16 cellular contexts compared by ENCODE assay signal in the genomic region with DNA sequence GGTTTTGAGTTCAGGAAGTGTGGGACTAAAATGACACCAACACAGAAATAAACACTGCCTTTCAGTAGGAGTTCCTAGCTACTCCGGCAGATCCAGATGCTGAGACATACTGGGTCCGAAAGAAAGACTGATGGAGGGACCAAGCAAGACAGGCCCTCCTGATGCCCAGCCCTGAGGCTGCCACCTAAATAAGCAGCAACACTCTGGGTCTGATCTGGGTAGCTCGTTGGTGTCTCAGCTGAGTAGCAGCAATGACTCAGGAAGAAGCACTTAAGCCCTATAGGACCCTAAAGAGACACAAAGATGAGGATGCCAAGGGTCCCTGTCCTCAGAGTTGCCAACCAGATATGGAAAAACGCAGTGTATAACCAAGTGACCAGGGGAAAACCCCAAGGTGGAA.
A peak's percentile ranks its signal among the peaks of the same experiment; 100 is the strongest.
DNase-seq lines count a peak whose midpoint lies in the region; ATAC-seq and TF ChIP-seq lines count a peak whose summit lies in the region.
"Had no signal": no experiment of that assay in that cellular context is flagged by ENCODE, and none has a peak within 500 bp of the region (broad histone marks: within the 10 kb centered on the region; RNA-seq: fewer than 3 reads in every experiment).

No MANE protein-coding gene starts in this region.

- no peak for TF ChIP-seq POLR2A in esophagus muscularis mucosa (IDR thresholded peaks at IDR 0.05; ENCODE audit: low read depth)

- peak overlapping the region; percentile 92 for H3K27ac Mint-ChIP-seq in activated naive CD4-positive, alpha-beta T cell treated with anti-CD3 and anti-CD28 coated beads, Interleukin-2, amount 50 U/mL, for 24 hours
- peak overlapping the region; percentile 98 for H3K27ac Mint-ChIP-seq in activated CD4-positive, alpha-beta memory T cell treated with anti-CD3 and anti-CD28 coated beads for 36 hours
- H3K27ac Mint-ChIP-seq in endothelial cell (ENCODE audit: unreplicated experiment) = peak overlapping the region; percentile 32

- no peaks in the 10 kb centered on the region for H3K27me3 ChIP-seq in esophagus muscularis mucosa

- ATAC-seq in HG02678 (IDR thresholded peaks at IDR 0.05; ENCODE audit: unreplicated experiment) = no peak
- ATAC-seq: HCT116 had no signal

- peaks cover 0 to 17% (median 12%) of the 10 kb centered on the region in 4 donors for H3K4me1 ChIP-seq in esophagus muscularis mucosa
- H3K4me1 ChIP-seq: parathyroid adenoma had no signal

- intact Hi-C loops in activated CD4-positive, alpha-beta memory T cell treated with anti-CD3 and anti-CD28 coated beads for 36 hours (cut with micrococcal nuclease) = loop anchor here (1.0 to 10.0 kb wide), 3 partner anchors 12 to 581 kb away; a partner anchor contains a TSS
- intact Hi-C loops in esophagus muscularis mucosa (cut with DNase I) = no loop called here

- no peak for DNase-seq in activated naive CD4-positive, alpha-beta T cell treated with anti-CD3 and anti-CD28 coated beads, Interleukin-2, amount 50 U/mL, for 16 hours
- peak; percentile 48 for DNase-seq in activated CD4-positive, alpha-beta memory T cell treated with anti-CD3 and anti-CD28 coated beads for 36 hours
- DNase-seq in endothelial cell (ENCODE audit: low spot score) = no peak
- no peak for DNase-seq in substantia nigra (lab: John Stamatoyannopoulos, UW)
- no peak for DNase-seq in esophagus muscularis mucosa (ENCODE audit: extremely low spot score)
- no peak for DNase-seq in ureter (ENCODE audit: low spot score)
- DNase-seq: DMS 273 treated with DMSO at 0.1 percent for 48 hours, kidney, NCI-H2029 treated with DMSO at 0.1 percent for 48 hours, NCI-H526, SK-N-SH had no signal

- peaks cover 95% of the 10 kb centered on the region for H3K4me1 Mint-ChIP-seq in activated naive CD4-positive, alpha-beta T cell treated with anti-CD3 and anti-CD28 coated beads, Interleukin-2, amount 50 U/mL, for 24 hours
- H3K4me1 Mint-ChIP-seq in activated CD4-positive, alpha-beta memory T cell treated with anti-CD3 and anti-CD28 coated beads for 36 hours (ENCODE audit: low read depth) = peaks cover 85% of the 10 kb centered on the region
- peaks cover 81% of the 10 kb centered on the region for H3K4me1 Mint-ChIP-seq in endothelial cell (ENCODE audit: unreplicated experiment)

- H3K27ac ChIP-seq in substantia nigra (ENCODE audit: low read depth, low read length, poor library complexity, severe bottlenecking) (peak overlapping the region; percentile 69), esophagus muscularis mucosa (replicated peaks in 1 of 4) (no peak overlapping the region)
- H3K27ac ChIP-seq: parathyroid adenoma had no signal

- no peaks in the 10 kb centered on the region for H3K9me3 Mint-ChIP-seq in activated naive CD4-positive, alpha-beta T cell treated with anti-CD3 and anti-CD28 coated beads, Interleukin-2, amount 50 U/mL, for 24 hours
- no peaks in the 10 kb centered on the region for H3K9me3 Mint-ChIP-seq in activated CD4-positive, alpha-beta memory T cell treated with anti-CD3 and anti-CD28 coated beads for 36 hours
- H3K9me3 Mint-ChIP-seq in endothelial cell (ENCODE audit: unreplicated experiment) = no peaks in the 10 kb centered on the region

- no peaks in the 10 kb centered on the region for H3K9me3 ChIP-seq in esophagus muscularis mucosa
- H3K9me3 ChIP-seq: SK-N-SH had no signal

- POLR2A ChIA-PET in activated CD4-positive, alpha-beta memory T cell treated with anti-CD3 and anti-CD28 coated beads for 36 hours (lab: Charles Lee) = interaction anchor here (1.0 to 2.1 kb wide), 3 partner anchors 8 to 22 kb away, joined by 5 to 11 read pairs (median 6); no protein-coding TSS in a partner anchor

- H3K36me3 Mint-ChIP-seq in activated naive CD4-positive, alpha-beta T cell treated with anti-CD3 and anti-CD28 coated beads, Interleukin-2, amount 50 U/mL, for 24 hours = peaks cover 5% of the 10 kb centered on the region
- H3K36me3 Mint-ChIP-seq in activated CD4-positive, alpha-beta memory T cell treated with anti-CD3 and anti-CD28 coated beads for 36 hours = peaks cover 28% of the 10 kb centered on the region
- peaks cover 33% of the 10 kb centered on the region for H3K36me3 Mint-ChIP-seq in endothelial cell (ENCODE audit: low read depth, unreplicated experiment)

- no peak overlapping the region for H3K4me3 ChIP-seq in esophagus muscularis mucosa
- H3K4me3 ChIP-seq: smooth muscle cell had no signal

- CTCF ChIA-PET in activated CD4-positive, alpha-beta memory T cell treated with anti-CD3 and anti-CD28 coated beads for 36 hours (lab: Charles Lee) = interaction anchor here (0.8 to 1.0 kb wide), 2 partner anchors 20 to 41 kb away, joined by 3 to 4 read pairs; no protein-coding TSS in a partner anchor

- peak overlapping the region; percentile 77 for H3K4me3 Mint-ChIP-seq in activated naive CD4-positive, alpha-beta T cell treated with anti-CD3 and anti-CD28 coated beads, Interleukin-2, amount 50 U/mL, for 24 hours
- H3K4me3 Mint-ChIP-seq in activated CD4-positive, alpha-beta memory T cell treated with anti-CD3 and anti-CD28 coated beads for 36 hours = peak overlapping the region; percentile 56
- no peak overlapping the region for H3K4me3 Mint-ChIP-seq in endothelial cell (ENCODE audit: unreplicated experiment)

- H3K27me3 Mint-ChIP-seq in activated naive CD4-positive, alpha-beta T cell treated with anti-CD3 and anti-CD28 coated beads, Interleukin-2, amount 50 U/mL, for 24 hours = no peaks in the 10 kb centered on the region
- no peaks in the 10 kb centered on the region for H3K27me3 Mint-ChIP-seq in activated CD4-positive, alpha-beta memory T cell treated with anti-CD3 and anti-CD28 coated beads for 36 hours
- peaks cover 9% of the 10 kb centered on the region for H3K27me3 Mint-ChIP-seq in endothelial cell (ENCODE audit: unreplicated experiment)

- no peak for TF ChIP-seq EP300 in esophagus muscularis mucosa (IDR thresholded peaks at IDR 0.05)

- TF ChIP-seq CTCF in endothelial cell (IDR thresholded peaks at IDR 0.05; ENCODE audit: unreplicated experiment) = no peak
- TF ChIP-seq CTCF in esophagus muscularis mucosa (IDR thresholded peaks at IDR 0.05) = no peak

- WGBS in esophagus muscularis mucosa = 89% methylated on average over 4 of the region's 4 CpGs

- H3K36me3 ChIP-seq in esophagus muscularis mucosa = no peaks in the 10 kb centered on the region

Comparison
In these comparisons a context has a peak if more than half of its experiments do, and no peak if none do; other contexts are left out.
1. H3K27ac Mint-ChIP-seq: peak in every context shown above with its lines; median percentile 98 in activated CD4-positive, alpha-beta memory T cell treated with anti-CD3 and anti-CD28 coated beads for 36 hours; 92 in activated naive CD4-positive, alpha-beta T cell treated with anti-CD3 and anti-CD28 coated beads, Interleukin-2, amount 50 U/mL, for 24 hours; 32 in endothelial cell.